27 cellular contexts compared by ENCODE assay signal in the genomic region with DNA sequence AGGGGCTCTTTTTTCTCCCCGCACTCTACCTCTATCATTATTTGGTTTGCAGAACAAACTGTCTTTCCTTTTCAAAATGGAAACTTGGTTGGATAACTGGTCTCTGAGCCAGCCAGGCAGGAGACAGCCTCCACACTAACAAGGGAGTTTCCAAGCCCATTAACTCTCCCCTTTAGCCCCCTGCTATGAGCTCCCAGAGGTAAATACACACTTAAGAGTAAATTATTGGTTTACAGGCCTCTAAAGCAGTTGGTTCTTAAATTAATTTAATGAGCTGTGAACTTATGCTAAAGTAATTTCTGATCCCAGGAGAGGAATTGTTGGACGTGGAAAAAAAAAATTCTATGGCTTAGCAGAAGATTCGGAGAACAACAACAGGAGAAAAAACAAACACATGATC. TPM values are rescaled to one million over a fixed set of nuclear protein-coding genes. Genes with fewer than 3 reads are reported as not detected.
DNase-seq lines count a peak whose midpoint lies in the region; ATAC-seq and TF ChIP-seq lines count a peak whose summit lies in the region.
"Had no signal": no experiment of that assay in that cellular context is flagged by ENCODE, and none has a peak within 500 bp of the region (broad histone marks: within the 10 kb centered on the region; RNA-seq: fewer than 3 reads in every experiment).

No MANE protein-coding gene starts in this region.

- H3K27me3 Mint-ChIP-seq in neural crest cell (ENCODE audit: low read depth) = no peaks in the 10 kb centered on the region
- no peaks in the 10 kb centered on the region for H3K27me3 Mint-ChIP-seq in activated T-cell treated with anti-CD3 and anti-CD28 coated beads, Interleukin-2, amount 50 U/mL, for 4 hours (ENCODE audit: low read depth)
- H3K27me3 Mint-ChIP-seq: type B pancreatic cell had no signal

- TF ChIP-seq CTCF in HEK293 (tag by site-specific recombination; IDR thresholded peaks at IDR 0.05) (no peak), neural crest cell (conservative IDR thresholded peaks at IDR 0.05) (no peak)

- H3K27ac ChIP-seq in HEK293 (ENCODE audit: extremely low read depth, low read depth, low read length) = peak overlapping the region; percentile 49; the same call in 1 of the 2 replicates
- H3K27ac ChIP-seq: BLaER1, breast epithelium, SJCRH30, VCaP had no signal

- no peaks in the 10 kb centered on the region for H3K9me3 ChIP-seq in HEK293 (ENCODE audit: control insufficient read depth, insufficient read depth, low read depth, low read length)
- H3K9me3 ChIP-seq: BLaER1, breast epithelium, SJCRH30 had no signal

- DNase-seq in NCI-H1417 treated with DMSO at 0.1 percent for 48 hours (lab: John Stamatoyannopoulos, UW) = peak; percentile 72
- peak; percentile 41 for DNase-seq in NCI-H748 (lab: John Stamatoyannopoulos, UW; ENCODE audit: unreplicated experiment)
- DNase-seq in neural crest cell (ENCODE audit: low read depth, low spot score) = no peak
- DNase-seq in activated T-cell treated with anti-CD3 and anti-CD28 coated beads, Interleukin-2, amount 50 U/mL, for 4 hours = no peak
- DNase-seq: activated CD4-positive, alpha-beta T cell treated with anti-CD3 and anti-CD28 coated beads for 4 hours; activated effector memory CD4-positive, alpha-beta T cell treated with anti-CD3 and anti-CD28 coated beads, Interleukin-2, amount 50 U/mL, for 16 hours; activated T-cell treated with anti-CD3 and anti-CD28 coated beads, Interleukin-2, amount 50 U/mL, for 1 hour; effector CD4-positive, alpha-beta T cell; HFFc6; immature natural killer cell; Kasumi-1; left cardiac atrium; naive thymus-derived CD8-positive, alpha-beta T cell; NCI-H2171; NCI-H524 treated with DMSO at 0.1 percent for 48 hours; SJCRH30; stimulated activated CD4-positive, alpha-beta T cell treated with anti-CD3 and anti-CD28 coated beads, Interleukin-4, amount 100 ng/mL, for 24 hours; SW 1271; T1000 had no signal

- no peaks in the 10 kb centered on the region for H3K4me1 Mint-ChIP-seq in neural crest cell
- no peaks in the 10 kb centered on the region for H3K4me1 Mint-ChIP-seq in activated T-cell treated with anti-CD3 and anti-CD28 coated beads, Interleukin-2, amount 50 U/mL, for 4 hours (ENCODE audit: low read depth)
- H3K4me1 Mint-ChIP-seq: naive thymus-derived CD8-positive, alpha-beta T cell had no signal

- ATAC-seq in HG03439 (IDR thresholded peaks at IDR 0.05; ENCODE audit: unreplicated experiment) = no peak
- ATAC-seq in GM21423 (IDR thresholded peaks at IDR 0.05; ENCODE audit: unreplicated experiment) = no peak
- ATAC-seq in activated T-cell treated with anti-CD3 and anti-CD28 coated beads, Interleukin-2, amount 50 U/mL, for 4 hours = no peak
- ATAC-seq: naive thymus-derived CD8-positive, alpha-beta T cell had no signal

- CTCF ChIA-PET in HEK293 (lab: Yijun Ruan, JAX) = interaction anchor here (1.0 to 1.1 kb wide), 3 partner anchors 21 to 32 kb away, joined by 3 read pairs; partner anchors contain the start of gene EPB41L4A

- peak overlapping the region; percentile 57 for H3K27ac Mint-ChIP-seq in neural crest cell (ENCODE audit: unreplicated experiment)
- H3K27ac Mint-ChIP-seq: activated naive CD8-positive, alpha-beta T cell; HFFc6; naive thymus-derived CD8-positive, alpha-beta T cell; type B pancreatic cell had no signal

- no peaks in the 10 kb centered on the region for H3K36me3 ChIP-seq in HEK293 (ENCODE audit: control insufficient read depth in 2 of 2, insufficient read depth in 1 of 2, low read length in 2 of 2)
- H3K36me3 ChIP-seq: BLaER1, breast epithelium, SJCRH30 had no signal

- no peaks in the 10 kb centered on the region for H3K36me3 Mint-ChIP-seq in neural crest cell (ENCODE audit: low read depth)
- H3K36me3 Mint-ChIP-seq in activated T-cell treated with anti-CD3 and anti-CD28 coated beads, Interleukin-2, amount 50 U/mL, for 4 hours (ENCODE audit: insufficient read depth) = no peaks in the 10 kb centered on the region
- H3K36me3 Mint-ChIP-seq: activated naive CD8-positive, alpha-beta T cell; immature natural killer cell; naive thymus-derived CD8-positive, alpha-beta T cell had no signal

- no peak overlapping the region for H3K4me3 ChIP-seq in HEK293 (ENCODE audit: low read depth, low read length)
- H3K4me3 ChIP-seq: BLaER1, breast epithelium, SJCRH30 had no signal

- POLR2A ChIA-PET in HEK293 (lab: Yijun Ruan, JAX) = no interaction called here

- H3K9me3 Mint-ChIP-seq in neural crest cell = no peaks in the 10 kb centered on the region
- H3K9me3 Mint-ChIP-seq in activated T-cell treated with anti-CD3 and anti-CD28 coated beads, Interleukin-2, amount 50 U/mL, for 4 hours = no peaks in the 10 kb centered on the region
- H3K9me3 Mint-ChIP-seq: HFFc6, type B pancreatic cell had no signal

- H3K4me3 Mint-ChIP-seq in neural crest cell = no peak overlapping the region
- H3K4me3 Mint-ChIP-seq in activated T-cell treated with anti-CD3 and anti-CD28 coated beads, Interleukin-2, amount 50 U/mL, for 4 hours = no peak overlapping the region
- H3K4me3 Mint-ChIP-seq: activated naive CD8-positive, alpha-beta T cell; HFFc6; immature natural killer cell; naive thymus-derived CD8-positive, alpha-beta T cell; type B pancreatic cell had no signal

- H3K4me1 ChIP-seq in HEK293 (ENCODE audit: control insufficient read depth, insufficient read depth, low read length) = peaks cover 26% of the 10 kb centered on the region
- H3K4me1 ChIP-seq: BLaER1, breast epithelium, SJCRH30 had no signal

TF ChIP-seq in HEK293, 187 proteins besides CTCF, POLR2A, EP300 and RAD21 (continues in another document):
- TF ChIP-seq ZBTB8A (tag by site-specific recombination; IDR thresholded peaks at IDR 0.05) (0 out of 2 replicates have a peak, but pooled peaks have one; percentile 22), ZBTB11 (tag by site-specific recombination; conservative IDR thresholded peaks at IDR 0.05; ENCODE audit: low read depth) (no peak)
- TF ChIP-seq, protein P1, sequence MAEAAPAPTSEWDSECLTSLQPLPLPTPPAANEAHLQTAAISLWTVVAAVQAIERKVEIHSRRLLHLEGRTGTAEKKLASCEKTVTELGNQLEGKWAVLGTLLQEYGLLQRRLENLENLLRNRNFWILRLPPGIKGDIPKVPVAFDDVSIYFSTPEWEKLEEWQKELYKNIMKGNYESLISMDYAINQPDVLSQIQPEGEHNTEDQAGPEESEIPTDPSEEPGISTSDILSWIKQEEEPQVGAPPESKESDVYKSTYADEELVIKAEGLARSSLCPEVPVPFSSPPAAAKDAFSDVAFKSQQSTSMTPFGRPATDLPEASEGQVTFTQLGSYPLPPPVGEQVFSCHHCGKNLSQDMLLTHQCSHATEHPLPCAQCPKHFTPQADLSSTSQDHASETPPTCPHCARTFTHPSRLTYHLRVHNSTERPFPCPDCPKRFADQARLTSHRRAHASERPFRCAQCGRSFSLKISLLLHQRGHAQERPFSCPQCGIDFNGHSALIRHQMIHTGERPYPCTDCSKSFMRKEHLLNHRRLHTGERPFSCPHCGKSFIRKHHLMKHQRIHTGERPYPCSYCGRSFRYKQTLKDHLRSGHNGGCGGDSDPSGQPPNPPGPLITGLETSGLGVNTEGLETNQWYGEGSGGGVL (tag by site-specific recombination; IDR thresholded peaks at IDR 0.05) = no peak
- TF ChIP-seq, protein P2, sequence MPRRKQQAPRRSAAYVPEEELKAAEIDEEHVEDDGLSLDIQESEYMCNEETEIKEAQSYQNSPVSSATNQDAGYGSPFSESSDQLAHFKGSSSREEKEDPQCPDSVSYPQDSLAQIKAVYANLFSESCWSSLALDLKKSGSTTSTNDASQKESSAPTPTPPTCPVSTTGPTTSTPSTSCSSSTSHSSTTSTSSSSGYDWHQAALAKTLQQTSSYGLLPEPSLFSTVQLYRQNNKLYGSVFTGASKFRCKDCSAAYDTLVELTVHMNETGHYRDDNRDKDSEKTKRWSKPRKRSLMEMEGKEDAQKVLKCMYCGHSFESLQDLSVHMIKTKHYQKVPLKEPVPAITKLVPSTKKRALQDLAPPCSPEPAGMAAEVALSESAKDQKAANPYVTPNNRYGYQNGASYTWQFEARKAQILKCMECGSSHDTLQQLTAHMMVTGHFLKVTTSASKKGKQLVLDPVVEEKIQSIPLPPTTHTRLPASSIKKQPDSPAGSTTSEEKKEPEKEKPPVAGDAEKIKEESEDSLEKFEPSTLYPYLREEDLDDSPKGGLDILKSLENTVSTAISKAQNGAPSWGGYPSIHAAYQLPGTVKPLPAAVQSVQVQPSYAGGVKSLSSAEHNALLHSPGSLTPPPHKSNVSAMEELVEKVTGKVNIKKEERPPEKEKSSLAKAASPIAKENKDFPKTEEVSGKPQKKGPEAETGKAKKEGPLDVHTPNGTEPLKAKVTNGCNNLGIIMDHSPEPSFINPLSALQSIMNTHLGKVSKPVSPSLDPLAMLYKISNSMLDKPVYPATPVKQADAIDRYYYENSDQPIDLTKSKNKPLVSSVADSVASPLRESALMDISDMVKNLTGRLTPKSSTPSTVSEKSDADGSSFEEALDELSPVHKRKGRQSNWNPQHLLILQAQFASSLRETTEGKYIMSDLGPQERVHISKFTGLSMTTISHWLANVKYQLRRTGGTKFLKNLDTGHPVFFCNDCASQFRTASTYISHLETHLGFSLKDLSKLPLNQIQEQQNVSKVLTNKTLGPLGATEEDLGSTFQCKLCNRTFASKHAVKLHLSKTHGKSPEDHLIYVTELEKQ (tag by site-specific recombination; IDR thresholded peaks at IDR 0.05; ENCODE audit: borderline replicate concordance) = 0 out of 2 replicates have a peak, but pooled peaks have one; percentile 11

RNA-seq across cellular contexts. Expression of gene EPB41L4A, which starts 30.3 kb away (rescaled TPM):
- 10.8 and 12.4 TPM in 2 replicates for total RNA-seq in neural crest cell
- total RNA-seq in activated T-cell treated with anti-CD3 and anti-CD28 coated beads, Interleukin-2, amount 50 U/mL, for 4 hours = under 1 TPM; 0.10 to 0.35 (median 0.16) TPM

Comparison
In these comparisons a context has a peak if more than half of its experiments do, and no peak if none do; other contexts are left out.
1. DNase-seq: peak in NCI-H1417 treated with DMSO at 0.1 percent for 48 hours (single experiment) and NCI-H748 (single experiment); none in neural crest cell (single experiment) and activated T-cell treated with anti-CD3 and anti-CD28 coated beads, Interleukin-2, amount 50 U/mL, for 4 hours (single experiment).